In genomic region chr19:1274852-1275259, GRCh38 we compare ENCODE assay signal across 1 cellular context.
A peak's percentile ranks its signal among the peaks of the same experiment; 100 is the strongest.
TF ChIP-seq lines count a peak whose summit lies in the region.

No MANE protein-coding gene starts in this region.

TF ChIP-seq in K562, 482 proteins besides CTCF, POLR2A, EP300 and RAD21 (continued from another document):
- TF ChIP-seq REST (CRISPR knock-in tag; IDR thresholded peaks at IDR 0.05; ENCODE audit: low read depth) (0 out of 2 replicates have a peak, but pooled peaks have one; percentile 17), DLX4 (CRISPR knock-in tag; IDR thresholded peaks at IDR 0.05) (no peak), MYNN (IDR thresholded peaks at IDR 0.05) (0 out of 2 replicates have a peak, but pooled peaks have one; percentile 15), MYNN (CRISPR knock-in tag; IDR thresholded peaks at IDR 0.05) (no peak), GABPB1 (CRISPR knock-in tag; IDR thresholded peaks at IDR 0.05) (no peak), ATF6 (CRISPR knock-in tag; IDR thresholded peaks at IDR 0.05) (peak; percentile 89; the same call in 1 of the 2 replicates), FOXP4 (CRISPR knock-in tag; IDR thresholded peaks at IDR 0.05; ENCODE audit: borderline replicate concordance) (0 out of 2 replicates have a peak, but pooled peaks have one; percentile 49), CBFA2T3 (IDR thresholded peaks at IDR 0.05) (peak; percentile 30; the same call in 1 of the 2 replicates), BRCA1 (IDR thresholded peaks at IDR 0.05) (no peak), BRCA1 (CRISPR knock-in tag; IDR thresholded peaks at IDR 0.05) (no peak), PATZ1 (CRISPR knock-in tag; IDR thresholded peaks at IDR 0.05; ENCODE audit: borderline replicate concordance) (no peak), ZFP30 (CRISPR knock-in tag; IDR thresholded peaks at IDR 0.05; ENCODE audit: borderline replicate concordance) (no peak), AFF4 (CRISPR knock-in tag; IDR thresholded peaks at IDR 0.05) (peak; percentile 85), TCFL5 (CRISPR knock-in tag; conservative IDR thresholded peaks at IDR 0.05) (no peak)
